24 cellular contexts compared by ENCODE assay signal in genomic region chr11:69696749-69697488, GRCh38. TPM values are rescaled to one million over a fixed set of nuclear protein-coding genes. Genes with fewer than 3 reads are reported as not detected.
A peak's percentile ranks its signal among the peaks of the same experiment; 100 is the strongest.
DNase-seq lines count a peak whose midpoint lies in the region; ATAC-seq and TF ChIP-seq lines count a peak whose summit lies in the region.
"Had no signal": no experiment of that assay in that cellular context is flagged by ENCODE, and none has a peak within 500 bp of the region (broad histone marks: within the 10 kb centered on the region; RNA-seq: fewer than 3 reads in every experiment).

No MANE protein-coding gene starts in this region.

- DNase-seq in NCI-H146 (lab: John Stamatoyannopoulos, UW), result peak; percentile 37
- DNase-seq in NCI-H146 treated with DMSO at 0.1 percent for 48 hours (lab: John Stamatoyannopoulos, UW; ENCODE audit: unreplicated experiment), result no peak
- peak; percentile 38 for DNase-seq in RPMI7951 (ENCODE audit: low read depth)
- peak; percentile 42 for DNase-seq in posterior vena cava (ENCODE audit: low spot score)
- DNase-seq in activated naive CD4-positive, alpha-beta T cell treated with anti-CD3 and anti-CD28 coated beads, Interleukin-2, amount 50 U/mL, for 72 hours (ENCODE audit: low spot score in 2 of 2), result no peak
- no peak for DNase-seq in NOMO-1 treated with DMSO at 0.1 percent for 48 hours (lab: John Stamatoyannopoulos, UW; ENCODE audit: unreplicated experiment)
- DNase-seq: activated B cell treated with CpG ODN at 0.5 μM for 24 hours; activated CD8-positive, alpha-beta T cell treated with anti-CD3 and anti-CD28 coated beads for 36 hours; activated naive CD8-positive, alpha-beta T cell treated with anti-CD3 and anti-CD28 coated beads for 36 hours; activated T-cell treated with anti-CD3 and anti-CD28 coated beads, Interleukin-2, amount 50 U/mL, for 4 hours; C1 segment of cervical spinal cord; colonic mucosa; GOT3; heart right ventricle; naive B cell; NCI-H1930; SIG-M5; small intestine; stimulated activated CD8-positive, alpha-beta memory T cell treated with anti-CD3 and anti-CD28 coated beads, Interleukin-4, amount 100 ng/mL, for 48 hours; substantia nigra; T-helper 17 cell had no signal

- peak; percentile 76; the same call in 1 of the 2 replicates for TF ChIP-seq EP300 in Ishikawa (IDR thresholded peaks at IDR 0.05; ENCODE audit: borderline replicate concordance)

- H3K27ac Mint-ChIP-seq in activated naive CD4-positive, alpha-beta T cell treated with anti-CD3 and anti-CD28 coated beads, Interleukin-2, amount 50 U/mL, for 72 hours, result no peak overlapping the region
- H3K27ac Mint-ChIP-seq: activated B cell treated with CpG ODN at 0.5 μM for 24 hours; activated CD8-positive, alpha-beta T cell treated with anti-CD3 and anti-CD28 coated beads for 36 hours; activated naive CD8-positive, alpha-beta T cell treated with anti-CD3 and anti-CD28 coated beads for 36 hours; naive B cell; T-helper 17 cell had no signal

- H3K9me3 Mint-ChIP-seq in activated naive CD4-positive, alpha-beta T cell treated with anti-CD3 and anti-CD28 coated beads, Interleukin-2, amount 50 U/mL, for 72 hours, result peaks cover 0 to 4% of the 10 kb centered on the region in 2 donors
- H3K9me3 Mint-ChIP-seq: activated B cell treated with CpG ODN at 0.5 μM for 24 hours; activated CD8-positive, alpha-beta T cell treated with anti-CD3 and anti-CD28 coated beads for 36 hours; activated naive CD8-positive, alpha-beta T cell treated with anti-CD3 and anti-CD28 coated beads for 36 hours; activated T-cell treated with anti-CD3 and anti-CD28 coated beads, Interleukin-2, amount 50 U/mL, for 4 hours had no signal

- peaks cover 0 to 6% of the 10 kb centered on the region in 2 donors for H3K36me3 Mint-ChIP-seq in activated naive CD4-positive, alpha-beta T cell treated with anti-CD3 and anti-CD28 coated beads, Interleukin-2, amount 50 U/mL, for 72 hours
- H3K36me3 Mint-ChIP-seq: activated naive CD8-positive, alpha-beta T cell treated with anti-CD3 and anti-CD28 coated beads for 36 hours had no signal

- no peak for ATAC-seq in activated naive CD4-positive, alpha-beta T cell treated with anti-CD3 and anti-CD28 coated beads, Interleukin-2, amount 50 U/mL, for 72 hours
- ATAC-seq in HG03457 (IDR thresholded peaks at IDR 0.05; ENCODE audit: unreplicated experiment), result no peak
- ATAC-seq: activated CD8-positive, alpha-beta T cell treated with anti-CD3 and anti-CD28 coated beads for 36 hours; activated T-cell treated with anti-CD3 and anti-CD28 coated beads, Interleukin-2, amount 50 U/mL, for 4 hours; heart right ventricle; T-helper 17 cell had no signal

- no peak for TF ChIP-seq RAD21 in Ishikawa (IDR thresholded peaks at IDR 0.05; ENCODE audit: low read depth)

- intact Hi-C loops in posterior vena cava (cut with DNase I), result no loop called here

TF ChIP-seq in Ishikawa, 13 proteins besides CTCF, POLR2A, EP300 and RAD21:
- TF ChIP-seq NFIC (IDR thresholded peaks at IDR 0.05) (peak; percentile 59), TEAD4 (IDR thresholded peaks at IDR 0.05) (0 out of 2 replicates have a peak, but pooled peaks have one; percentile 23), ZBTB7A (IDR thresholded peaks at IDR 0.05; ENCODE audit: low read depth) (no peak), CEBPB (IDR thresholded peaks at IDR 0.05) (peak; percentile 43; the same call in 1 of the 2 replicates), MAX (IDR thresholded peaks at IDR 0.05) (peak; percentile 51; the same call in 1 of the 2 replicates), TCF12 (IDR thresholded peaks at IDR 0.05; ENCODE audit: low read depth) (peak; percentile 85), FOXM1 (IDR thresholded peaks at IDR 0.05; ENCODE audit: borderline replicate concordance, low read depth) (no peak), REST (IDR thresholded peaks at IDR 0.05; ENCODE audit: low read depth) (no peak), TAF1 (IDR thresholded peaks at IDR 0.05; ENCODE audit: low read depth) (no peak)
TF ChIP-seq in Ishikawa: peak in this region for 5.

RNA-seq across cellular contexts. Expression of gene FGF19, which starts 6.9 kb away (rescaled TPM):
- total RNA-seq in RPMI7951 (2014; rRNA removed; shearing (Covaris generic)), result not detected in 2 replicates
- not detected for total RNA-seq in posterior vena cava
- total RNA-seq in activated naive CD4-positive, alpha-beta T cell treated with anti-CD3 and anti-CD28 coated beads, Interleukin-2, amount 50 U/mL, for 72 hours, result under 1 TPM in 1 of 2 donors, not detected in 1; 0.11 TPM
- total RNA-seq: A172; activated B cell treated with CpG ODN at 0.5 μM for 24 hours; activated CD8-positive, alpha-beta T cell treated with anti-CD3 and anti-CD28 coated beads for 36 hours; activated naive CD8-positive, alpha-beta T cell treated with anti-CD3 and anti-CD28 coated beads for 36 hours; activated T-cell treated with anti-CD3 and anti-CD28 coated beads, Interleukin-2, amount 50 U/mL, for 4 hours; heart right ventricle; T-helper 17 cell had no signal

RNA-seq across cellular contexts. Expression of gene LTO1, which starts 21.8 kb away (rescaled TPM):
- total RNA-seq in RPMI7951 (2014; rRNA removed; shearing (Covaris generic)), result 17.4 and 21.4 TPM in 2 replicates
- total RNA-seq in posterior vena cava, result 10 to 100 TPM; 17.2 to 18.5 TPM
- total RNA-seq in activated naive CD4-positive, alpha-beta T cell treated with anti-CD3 and anti-CD28 coated beads, Interleukin-2, amount 50 U/mL, for 72 hours, result 10 to 100 TPM; 19.1 to 21.0 TPM

RNA-seq across cellular contexts. Expression of gene CCND1, which starts 56.0 kb away (rescaled TPM):
- 173 and 194 TPM in 2 replicates for total RNA-seq in RPMI7951 (2014; rRNA removed; shearing (Covaris generic))
- 100 to 1,000 TPM in 1 of 2 donors, 10 to 100 TPM in 1; 65.8 to 100 TPM for total RNA-seq in posterior vena cava
- under 1 TPM; 0.16 to 0.39 TPM for total RNA-seq in activated naive CD4-positive, alpha-beta T cell treated with anti-CD3 and anti-CD28 coated beads, Interleukin-2, amount 50 U/mL, for 72 hours

Comparison
In these comparisons a context has a peak if more than half of its experiments do, and no peak if none do; other contexts are left out.
1. DNase-seq: peak in NCI-H146 (single experiment), RPMI7951 (single experiment) and posterior vena cava (single experiment); none in NCI-H146 treated with DMSO at 0.1 percent for 48 hours (single experiment), activated naive CD4-positive, alpha-beta T cell treated with anti-CD3 and anti-CD28 coated beads, Interleukin-2, amount 50 U/mL, for 72 hours (0 of 2) and NOMO-1 treated with DMSO at 0.1 percent for 48 hours (single experiment).
2. RNA of gene CCND1, which starts 56.0 kb away (total RNA-seq): 173 to 194 TPM in RPMI7951 and 65.8 to 100 TPM in posterior vena cava; 0.16 to 0.39 TPM in activated naive CD4-positive, alpha-beta T cell treated with anti-CD3 and anti-CD28 coated beads, Interleukin-2, amount 50 U/mL, for 72 hours; every median in the first group is over 10 times any median in the second.